Comparison of ENCODE assay signal across 1 cellular context in the genomic region with DNA sequence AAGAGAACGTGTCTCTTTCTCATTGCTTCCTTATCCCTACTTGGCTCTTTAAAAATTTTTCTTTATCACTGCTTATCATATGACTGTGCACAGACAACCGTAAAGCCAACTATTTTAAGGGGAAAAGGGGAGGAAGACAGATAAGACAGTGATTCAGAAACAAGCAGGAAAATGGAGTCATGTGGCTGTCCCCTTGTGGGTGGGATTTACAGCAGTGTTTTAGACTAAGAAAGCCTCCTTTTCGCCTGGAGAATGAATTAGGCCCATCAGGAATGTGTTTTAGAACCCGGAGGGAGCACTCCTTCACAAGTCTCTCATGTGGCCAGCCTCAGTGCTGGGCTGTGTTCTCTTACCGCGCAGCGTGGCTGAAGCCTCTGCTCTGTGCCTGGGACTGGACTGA.
A peak's percentile ranks its signal among the peaks of the same experiment; 100 is the strongest.
TF ChIP-seq lines count a peak whose summit lies in the region.

No MANE protein-coding gene starts in this region.

TF ChIP-seq in K562, 482 proteins besides CTCF, POLR2A, EP300 and RAD21 (continues in another document):
- TF ChIP-seq FOXM1 (IDR thresholded peaks at IDR 0.05; ENCODE audit: low read depth) (peak; percentile 43; the same call in 1 of the 2 replicates), FOXM1 (CRISPR knock-in tag; IDR thresholded peaks at IDR 0.05; ENCODE audit: low read depth) (no peak), ZNF639 (CRISPR knock-in tag; conservative IDR thresholded peaks at IDR 0.05 in 1 of 2, IDR thresholded peaks at IDR 0.05 in 1 of 2) (peak in 1 of 2 experiments; percentile 57; a peak in 2 of 4 replicates), ARID1B (IDR thresholded peaks at IDR 0.05) (peak; percentile 53), CBFA2T3 (IDR thresholded peaks at IDR 0.05) (peak; percentile 74), KLF16 (IDR thresholded peaks at IDR 0.05) (0 out of 2 replicates have a peak, but pooled peaks have one; percentile 35), LEF1 (IDR thresholded peaks at IDR 0.05) (no peak), MNT (conservative IDR thresholded peaks at IDR 0.05) (no peak), ZNF584 (CRISPR knock-in tag; IDR thresholded peaks at IDR 0.05; ENCODE audit: low read depth) (0 out of 2 replicates have a peak, but pooled peaks have one; percentile 64), ERF (CRISPR knock-in tag; IDR thresholded peaks at IDR 0.05) (no peak), NCOR1 (IDR thresholded peaks at IDR 0.05) (no peak; the same call in 1 of the 2 replicates), FOSL1 (tag; conservative IDR thresholded peaks at IDR 0.05) (peak; percentile 90), SMARCA4 (IDR thresholded peaks at IDR 0.05) (0 out of 2 replicates have a peak, but pooled peaks have one; percentile 53), JUND (IDR thresholded peaks at IDR 0.05; ENCODE audit: borderline replicate concordance, low read depth, low read length) (peak; percentile 71; the same call in 1 of the 2 replicates), JUND (tag; IDR thresholded peaks at IDR 0.05; ENCODE audit: borderline replicate concordance, low read depth, low read length) (no peak; the same call in 2 of the 3 replicates), ETS2 (tag; IDR thresholded peaks at IDR 0.05; ENCODE audit: borderline replicate concordance, poor library complexity, severe bottlenecking) (no peak), HEY1 (CRISPR knock-in tag; IDR thresholded peaks at IDR 0.05; ENCODE audit: borderline replicate concordance) (no peak), RNF2 (IDR thresholded peaks at IDR 0.05) (peak; percentile 57; the same call in 1 of the 2 replicates), TCF3 (CRISPR knock-in tag; IDR thresholded peaks at IDR 0.05) (0 out of 2 replicates have a peak, but pooled peaks have one; percentile 21), NFE2 (IDR thresholded peaks at IDR 0.05; ENCODE audit: low read depth) (peak; percentile 64), MECOM (CRISPR knock-in tag; IDR thresholded peaks at IDR 0.05) (no peak), TBP (optimal IDR thresholded peaks at IDR 0.05; ENCODE audit: low read depth, low read length) (no peak), RCOR1 (IDR thresholded peaks at IDR 0.05; ENCODE audit: borderline replicate concordance in 1 of 2, low read depth in 2 of 2, low read length in 2 of 2) (peak in 1 of 2 experiments; percentile 96; a peak in 2 of 4 replicates), MAZ (CRISPR knock-in tag; conservative IDR thresholded peaks at IDR 0.05 in 1 of 2, IDR thresholded peaks at IDR 0.05 in 1 of 2) (0 out of 4 replicates have a peak, but pooled peaks of 1 of the 2 experiments have one; percentile 36), ZNF707 (CRISPR knock-in tag; conservative IDR thresholded peaks at IDR 0.05) (no peak), ZKSCAN8 (CRISPR knock-in tag; IDR thresholded peaks at IDR 0.05) (peak; percentile 46; the same call in 1 of the 2 replicates), RBM34 (IDR thresholded peaks at IDR 0.05; ENCODE audit: borderline replicate concordance, insufficient read depth, low read length) (no peak), TEAD4 (IDR thresholded peaks at IDR 0.05; ENCODE audit: low read length) (peak; percentile 60; the same call in 1 of the 2 replicates), TEAD4 (CRISPR knock-in tag; IDR thresholded peaks at IDR 0.05; ENCODE audit: borderline replicate concordance) (no peak), ZNF655 (CRISPR knock-in tag; IDR thresholded peaks at IDR 0.05) (no peak)
- TF ChIP-seq, protein P1, sequence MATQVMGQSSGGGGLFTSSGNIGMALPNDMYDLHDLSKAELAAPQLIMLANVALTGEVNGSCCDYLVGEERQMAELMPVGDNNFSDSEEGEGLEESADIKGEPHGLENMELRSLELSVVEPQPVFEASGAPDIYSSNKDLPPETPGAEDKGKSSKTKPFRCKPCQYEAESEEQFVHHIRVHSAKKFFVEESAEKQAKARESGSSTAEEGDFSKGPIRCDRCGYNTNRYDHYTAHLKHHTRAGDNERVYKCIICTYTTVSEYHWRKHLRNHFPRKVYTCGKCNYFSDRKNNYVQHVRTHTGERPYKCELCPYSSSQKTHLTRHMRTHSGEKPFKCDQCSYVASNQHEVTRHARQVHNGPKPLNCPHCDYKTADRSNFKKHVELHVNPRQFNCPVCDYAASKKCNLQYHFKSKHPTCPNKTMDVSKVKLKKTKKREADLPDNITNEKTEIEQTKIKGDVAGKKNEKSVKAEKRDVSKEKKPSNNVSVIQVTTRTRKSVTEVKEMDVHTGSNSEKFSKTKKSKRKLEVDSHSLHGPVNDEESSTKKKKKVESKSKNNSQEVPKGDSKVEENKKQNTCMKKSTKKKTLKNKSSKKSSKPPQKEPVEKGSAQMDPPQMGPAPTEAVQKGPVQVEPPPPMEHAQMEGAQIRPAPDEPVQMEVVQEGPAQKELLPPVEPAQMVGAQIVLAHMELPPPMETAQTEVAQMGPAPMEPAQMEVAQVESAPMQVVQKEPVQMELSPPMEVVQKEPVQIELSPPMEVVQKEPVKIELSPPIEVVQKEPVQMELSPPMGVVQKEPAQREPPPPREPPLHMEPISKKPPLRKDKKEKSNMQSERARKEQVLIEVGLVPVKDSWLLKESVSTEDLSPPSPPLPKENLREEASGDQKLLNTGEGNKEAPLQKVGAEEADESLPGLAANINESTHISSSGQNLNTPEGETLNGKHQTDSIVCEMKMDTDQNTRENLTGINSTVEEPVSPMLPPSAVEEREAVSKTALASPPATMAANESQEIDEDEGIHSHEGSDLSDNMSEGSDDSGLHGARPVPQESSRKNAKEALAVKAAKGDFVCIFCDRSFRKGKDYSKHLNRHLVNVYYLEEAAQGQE (CRISPR knock-in tag; IDR thresholded peaks at IDR 0.05; ENCODE audit: low read depth): no peak
- TF ChIP-seq, protein P2, sequence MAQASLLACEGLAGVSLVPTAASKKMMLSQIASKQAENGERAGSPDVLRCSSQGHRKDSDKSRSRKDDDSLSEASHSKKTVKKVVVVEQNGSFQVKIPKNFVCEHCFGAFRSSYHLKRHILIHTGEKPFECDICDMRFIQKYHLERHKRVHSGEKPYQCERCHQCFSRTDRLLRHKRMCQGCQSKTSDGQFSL (CRISPR knock-in tag; IDR thresholded peaks at IDR 0.05): no peak
- TF ChIP-seq, protein P2 (tag; IDR thresholded peaks at IDR 0.05): no peak
- TF ChIP-seq, protein P3, sequence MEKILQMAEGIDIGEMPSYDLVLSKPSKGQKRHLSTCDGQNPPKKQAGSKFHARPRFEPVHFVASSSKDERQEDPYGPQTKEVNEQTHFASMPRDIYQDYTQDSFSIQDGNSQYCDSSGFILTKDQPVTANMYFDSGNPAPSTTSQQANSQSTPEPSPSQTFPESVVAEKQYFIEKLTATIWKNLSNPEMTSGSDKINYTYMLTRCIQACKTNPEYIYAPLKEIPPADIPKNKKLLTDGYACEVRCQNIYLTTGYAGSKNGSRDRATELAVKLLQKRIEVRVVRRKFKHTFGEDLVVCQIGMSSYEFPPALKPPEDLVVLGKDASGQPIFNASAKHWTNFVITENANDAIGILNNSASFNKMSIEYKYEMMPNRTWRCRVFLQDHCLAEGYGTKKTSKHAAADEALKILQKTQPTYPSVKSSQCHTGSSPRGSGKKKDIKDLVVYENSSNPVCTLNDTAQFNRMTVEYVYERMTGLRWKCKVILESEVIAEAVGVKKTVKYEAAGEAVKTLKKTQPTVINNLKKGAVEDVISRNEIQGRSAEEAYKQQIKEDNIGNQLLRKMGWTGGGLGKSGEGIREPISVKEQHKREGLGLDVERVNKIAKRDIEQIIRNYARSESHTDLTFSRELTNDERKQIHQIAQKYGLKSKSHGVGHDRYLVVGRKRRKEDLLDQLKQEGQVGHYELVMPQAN (IDR thresholded peaks at IDR 0.05; ENCODE audit: borderline replicate concordance): no peak
- TF ChIP-seq, protein P4, sequence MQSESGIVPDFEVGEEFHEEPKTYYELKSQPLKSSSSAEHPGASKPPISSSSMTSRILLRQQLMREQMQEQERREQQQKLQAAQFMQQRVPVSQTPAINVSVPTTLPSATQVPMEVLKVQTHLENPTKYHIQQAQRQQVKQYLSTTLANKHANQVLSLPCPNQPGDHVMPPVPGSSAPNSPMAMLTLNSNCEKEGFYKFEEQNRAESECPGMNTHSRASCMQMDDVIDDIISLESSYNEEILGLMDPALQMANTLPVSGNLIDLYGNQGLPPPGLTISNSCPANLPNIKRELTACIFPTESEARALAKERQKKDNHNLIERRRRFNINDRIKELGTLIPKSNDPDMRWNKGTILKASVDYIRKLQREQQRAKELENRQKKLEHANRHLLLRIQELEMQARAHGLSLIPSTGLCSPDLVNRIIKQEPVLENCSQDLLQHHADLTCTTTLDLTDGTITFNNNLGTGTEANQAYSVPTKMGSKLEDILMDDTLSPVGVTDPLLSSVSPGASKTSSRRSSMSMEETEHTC (IDR thresholded peaks at IDR 0.05): peak; percentile 60; the same call in 1 of the 2 replicates
- TF ChIP-seq, protein P5, sequence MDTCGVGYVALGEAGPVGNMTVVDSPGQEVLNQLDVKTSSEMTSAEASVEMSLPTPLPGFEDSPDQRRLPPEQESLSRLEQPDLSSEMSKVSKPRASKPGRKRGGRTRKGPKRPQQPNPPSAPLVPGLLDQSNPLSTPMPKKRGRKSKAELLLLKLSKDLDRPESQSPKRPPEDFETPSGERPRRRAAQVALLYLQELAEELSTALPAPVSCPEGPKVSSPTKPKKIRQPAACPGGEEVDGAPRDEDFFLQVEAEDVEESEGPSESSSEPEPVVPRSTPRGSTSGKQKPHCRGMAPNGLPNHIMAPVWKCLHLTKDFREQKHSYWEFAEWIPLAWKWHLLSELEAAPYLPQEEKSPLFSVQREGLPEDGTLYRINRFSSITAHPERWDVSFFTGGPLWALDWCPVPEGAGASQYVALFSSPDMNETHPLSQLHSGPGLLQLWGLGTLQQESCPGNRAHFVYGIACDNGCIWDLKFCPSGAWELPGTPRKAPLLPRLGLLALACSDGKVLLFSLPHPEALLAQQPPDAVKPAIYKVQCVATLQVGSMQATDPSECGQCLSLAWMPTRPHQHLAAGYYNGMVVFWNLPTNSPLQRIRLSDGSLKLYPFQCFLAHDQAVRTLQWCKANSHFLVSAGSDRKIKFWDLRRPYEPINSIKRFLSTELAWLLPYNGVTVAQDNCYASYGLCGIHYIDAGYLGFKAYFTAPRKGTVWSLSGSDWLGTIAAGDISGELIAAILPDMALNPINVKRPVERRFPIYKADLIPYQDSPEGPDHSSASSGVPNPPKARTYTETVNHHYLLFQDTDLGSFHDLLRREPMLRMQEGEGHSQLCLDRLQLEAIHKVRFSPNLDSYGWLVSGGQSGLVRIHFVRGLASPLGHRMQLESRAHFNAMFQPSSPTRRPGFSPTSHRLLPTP (IDR thresholded peaks at IDR 0.05; ENCODE audit: borderline replicate concordance, extremely low read depth, insufficient read length): no peak
- TF ChIP-seq, protein P6, sequence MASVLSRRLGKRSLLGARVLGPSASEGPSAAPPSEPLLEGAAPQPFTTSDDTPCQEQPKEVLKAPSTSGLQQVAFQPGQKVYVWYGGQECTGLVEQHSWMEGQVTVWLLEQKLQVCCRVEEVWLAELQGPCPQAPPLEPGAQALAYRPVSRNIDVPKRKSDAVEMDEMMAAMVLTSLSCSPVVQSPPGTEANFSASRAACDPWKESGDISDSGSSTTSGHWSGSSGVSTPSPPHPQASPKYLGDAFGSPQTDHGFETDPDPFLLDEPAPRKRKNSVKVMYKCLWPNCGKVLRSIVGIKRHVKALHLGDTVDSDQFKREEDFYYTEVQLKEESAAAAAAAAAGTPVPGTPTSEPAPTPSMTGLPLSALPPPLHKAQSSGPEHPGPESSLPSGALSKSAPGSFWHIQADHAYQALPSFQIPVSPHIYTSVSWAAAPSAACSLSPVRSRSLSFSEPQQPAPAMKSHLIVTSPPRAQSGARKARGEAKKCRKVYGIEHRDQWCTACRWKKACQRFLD (CRISPR knock-in tag; IDR thresholded peaks at IDR 0.05): peak; percentile 69; the same call in 1 of the 2 replicates
- TF ChIP-seq, protein P7, sequence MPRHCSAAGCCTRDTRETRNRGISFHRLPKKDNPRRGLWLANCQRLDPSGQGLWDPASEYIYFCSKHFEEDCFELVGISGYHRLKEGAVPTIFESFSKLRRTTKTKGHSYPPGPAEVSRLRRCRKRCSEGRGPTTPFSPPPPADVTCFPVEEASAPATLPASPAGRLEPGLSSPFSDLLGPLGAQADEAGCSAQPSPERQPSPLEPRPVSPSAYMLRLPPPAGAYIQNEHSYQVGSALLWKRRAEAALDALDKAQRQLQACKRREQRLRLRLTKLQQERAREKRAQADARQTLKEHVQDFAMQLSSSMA (CRISPR knock-in tag; IDR thresholded peaks at IDR 0.05): no peak
